In the genomic region with DNA sequence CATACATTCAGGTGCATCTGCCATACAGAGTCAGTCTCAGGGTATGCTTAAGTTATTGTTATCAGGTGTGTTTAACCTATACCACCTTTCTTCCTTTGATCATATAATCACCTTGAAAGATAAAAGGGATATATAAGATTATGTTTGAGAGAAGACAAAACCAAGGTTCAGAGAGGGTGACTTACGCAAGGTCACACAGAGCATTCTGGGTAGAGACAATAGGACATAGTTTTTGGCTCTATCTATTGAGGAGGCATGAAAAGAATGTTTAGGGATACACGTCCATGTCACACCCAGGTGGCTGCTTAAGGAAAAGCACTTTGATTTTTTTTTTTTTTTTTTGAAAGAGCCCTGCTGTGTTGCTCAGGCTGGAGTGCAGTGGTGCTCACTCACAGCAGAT, we compare ENCODE assay signal across 1 cellular context.
TF ChIP-seq lines count a peak whose summit lies in the region.

No MANE protein-coding gene starts in this region.

TF ChIP-seq in A549, 52 proteins besides CTCF, POLR2A, EP300 and RAD21 (continued from another document):
- no peak for TF ChIP-seq USF2 (IDR thresholded peaks at IDR 0.05)
- no peak for TF ChIP-seq JUNB (IDR thresholded peaks at IDR 0.05)
- TF ChIP-seq ZNF302 (CRISPR knock-in tag; IDR thresholded peaks at IDR 0.05): no peak
- no peak for TF ChIP-seq CHD2 (IDR thresholded peaks at IDR 0.05; ENCODE audit: low read length, partially characterized antibody)
- no peak for TF ChIP-seq PBX3 (IDR thresholded peaks at IDR 0.05)
- TF ChIP-seq, protein P1, sequence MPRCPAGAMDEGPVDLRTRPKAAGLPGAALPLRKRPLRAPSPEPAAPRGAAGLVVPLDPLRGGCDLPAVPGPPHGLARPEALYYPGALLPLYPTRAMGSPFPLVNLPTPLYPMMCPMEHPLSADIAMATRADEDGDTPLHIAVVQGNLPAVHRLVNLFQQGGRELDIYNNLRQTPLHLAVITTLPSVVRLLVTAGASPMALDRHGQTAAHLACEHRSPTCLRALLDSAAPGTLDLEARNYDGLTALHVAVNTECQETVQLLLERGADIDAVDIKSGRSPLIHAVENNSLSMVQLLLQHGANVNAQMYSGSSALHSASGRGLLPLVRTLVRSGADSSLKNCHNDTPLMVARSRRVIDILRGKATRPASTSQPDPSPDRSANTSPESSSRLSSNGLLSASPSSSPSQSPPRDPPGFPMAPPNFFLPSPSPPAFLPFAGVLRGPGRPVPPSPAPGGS (IDR thresholded peaks at IDR 0.05): no peak
- TF ChIP-seq, protein P2, sequence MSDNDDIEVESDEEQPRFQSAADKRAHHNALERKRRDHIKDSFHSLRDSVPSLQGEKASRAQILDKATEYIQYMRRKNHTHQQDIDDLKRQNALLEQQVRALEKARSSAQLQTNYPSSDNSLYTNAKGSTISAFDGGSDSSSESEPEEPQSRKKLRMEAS (IDR thresholded peaks at IDR 0.05): no peak
- TF ChIP-seq TP53 (CRISPR knock-in tag; IDR thresholded peaks at IDR 0.05): no peak
- no peak for TF ChIP-seq HOXB13 (CRISPR knock-in tag; IDR thresholded peaks at IDR 0.05; ENCODE audit: low read depth)
- no peak for TF ChIP-seq POLR2AphosphoS2 (conservative IDR thresholded peaks at IDR 0.05; ENCODE audit: low read length)
- no peak for TF ChIP-seq PHF8 (IDR thresholded peaks at IDR 0.05; ENCODE audit: borderline replicate concordance, low read depth)
- TF ChIP-seq HES2 (IDR thresholded peaks at IDR 0.05): no peak
- no peak for TF ChIP-seq RCOR1 (IDR thresholded peaks at IDR 0.05; ENCODE audit: low read depth, low read length)
- no peak for TF ChIP-seq FOSB (CRISPR knock-in tag; IDR thresholded peaks at IDR 0.05)
- TF ChIP-seq NR3C1 (IDR thresholded peaks at IDR 0.05): no peak
